Comparison of ENCODE assay signal across 29 cellular contexts in genomic region chr7:134469622-134470021, GRCh38. TPM values are rescaled to one million over a fixed set of nuclear protein-coding genes. Genes with fewer than 3 reads are reported as not detected.
"Had no signal": no experiment of that assay in that cellular context is flagged by ENCODE, and none has a peak within 500 bp of the region (broad histone marks: within the 10 kb centered on the region; RNA-seq: fewer than 3 reads in every experiment).

No MANE protein-coding gene starts in this region.

- H3K36me3 ChIP-seq: lower lobe of right lung, vagina had no signal

- H3K27ac ChIP-seq: lower lobe of right lung, skin epidermis, vagina, VCaP had no signal

- ATAC-seq: activated T-cell treated with anti-CD3 and anti-CD28 coated beads, Interleukin-2, amount 50 U/mL, for 72 hours; esophagus mucosa; lower lobe of right lung; naive thymus-derived CD8-positive, alpha-beta T cell; sciatic nerve; stimulated activated effector memory CD8-positive, alpha-beta T cell treated with anti-CD3 and anti-CD28 coated beads, Interleukin-12 subunit alpha, Interleukin-12 subunit beta, amount 100 ng/mL, for 72 hours had no signal

- H3K4me1 ChIP-seq: lower lobe of right lung, vagina had no signal

- H3K4me3 ChIP-seq: lower lobe of right lung, skin epidermis, vagina had no signal

- FAIRE-seq: astrocyte, kidney, TTC549 had no signal

- H3K9me3 ChIP-seq: vagina had no signal

- DNase-seq: activated CD4-positive, alpha-beta T cell treated with anti-CD3 and anti-CD28 coated beads for 4 hours; activated CD4-positive, alpha-beta T cell treated with anti-CD3 and anti-CD28 coated beads, Interleukin-2, amount 50 U/mL, for 4 hours; activated naive CD4-positive, alpha-beta T cell treated with Interleukin-2 at 50 U/mL for 16 hours; activated naive CD8-positive, alpha-beta T cell treated with anti-CD3 and anti-CD28 coated beads for 36 hours; activated T-cell treated with anti-CD3 and anti-CD28 coated beads for 4 hours; activated T-cell treated with anti-CD3 and anti-CD28 coated beads, Interleukin-2, amount 50 U/mL, for 72 hours; central memory CD4-positive, alpha-beta T cell; foreskin fibroblast; head of caudate nucleus; hypothalamus; immature natural killer cell; kidney; lower lobe of right lung; mesenchymal stem cell; naive thymus-derived CD8-positive, alpha-beta T cell; nucleus accumbens; stimulated activated CD4-positive, alpha-beta T cell treated with anti-CD3 and anti-CD28 coated beads, Interleukin-12 subunit alpha, Interleukin-12 subunit beta, amount 100 ng/mL, for 4 hours; stimulated activated CD4-positive, alpha-beta T cell treated with anti-CD3 and anti-CD28 coated beads, Interleukin-4, amount 100 ng/mL, for 1 hour; substantia nigra; T-helper 1 cell had no signal

- H3K27me3 ChIP-seq: vagina had no signal

RNA-seq across cellular contexts. Expression of gene AKR1B10, which starts 57.7 kb away (rescaled TPM):
- total RNA-seq: activated naive CD8-positive, alpha-beta T cell treated with anti-CD3 and anti-CD28 coated beads for 36 hours; activated T-cell treated with anti-CD3 and anti-CD28 coated beads, Interleukin-2, amount 50 U/mL, for 72 hours; lower lobe of right lung; naive thymus-derived CD8-positive, alpha-beta T cell; neural crest cell had no signal
- polyA plus RNA-seq: immature natural killer cell; naive thymus-derived CD8-positive, alpha-beta T cell had no signal
